9 cellular contexts compared by ENCODE assay signal in the genomic region with DNA sequence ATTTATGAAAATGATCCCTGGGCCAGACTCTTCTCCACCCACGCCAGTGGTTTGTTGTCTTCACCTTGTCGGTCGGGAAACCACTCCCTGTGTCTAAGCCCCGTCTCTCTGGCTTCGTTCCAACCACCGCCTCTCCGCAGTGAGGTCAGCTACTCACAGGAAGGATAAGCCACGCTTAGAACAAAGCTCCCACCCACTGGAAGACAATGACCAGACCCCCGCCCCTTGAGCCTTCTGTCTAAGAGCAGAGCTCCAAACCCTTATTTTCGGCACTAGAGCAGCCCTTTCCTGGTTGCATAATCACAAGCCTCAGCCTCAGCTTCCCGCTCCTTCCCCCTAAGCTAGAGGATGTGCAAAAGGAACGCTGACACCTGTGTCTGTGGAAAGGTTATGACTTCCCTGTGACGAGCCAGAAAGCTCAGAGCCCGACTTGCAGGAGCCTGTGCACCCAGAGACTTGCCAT.
DNase-seq lines count a peak whose midpoint lies in the region; ATAC-seq and TF ChIP-seq lines count a peak whose summit lies in the region.
"Had no signal": no experiment of that assay in that cellular context is flagged by ENCODE, and none has a peak within 500 bp of the region (broad histone marks: within the 10 kb centered on the region; RNA-seq: fewer than 3 reads in every experiment).

No MANE protein-coding gene starts in this region.

- DNase-seq in COR-L47 (lab: John Stamatoyannopoulos, UW) (peak; percentile 71), NB4 (ENCODE audit: low read depth) (peak; percentile 49), globus pallidus (ENCODE audit: low spot score) (peak; percentile 44), cerebellum (ENCODE audit: low spot score) (no peak)
- DNase-seq in activated T-cell treated with anti-CD3 and anti-CD28 coated beads, Interleukin-2, amount 50 U/mL, for 24 hours: peak; percentile 67
- peak; percentile 31 to 40 for DNase-seq in stimulated activated CD4-positive, alpha-beta T cell treated with anti-CD3 and anti-CD28 coated beads, Interleukin-15, amount 100 ng/mL, for 1 hour (ENCODE audit: low read depth in 1 of 2, low spot score in 1 of 2)

- H3K4me3 ChIP-seq in NB4 (ENCODE audit: low read depth, low read length): no peak overlapping the region
- H3K4me3 ChIP-seq: thoracic aorta had no signal

- no peak for TF ChIP-seq POLR2A in NB4 (IDR thresholded peaks at IDR 0.05; ENCODE audit: extremely low read depth, insufficient read length)

- H3K36me3 Mint-ChIP-seq in activated T-cell treated with anti-CD3 and anti-CD28 coated beads, Interleukin-2, amount 50 U/mL, for 24 hours (ENCODE audit: low read depth): no peaks in the 10 kb centered on the region

- H3K27ac Mint-ChIP-seq in activated T-cell treated with anti-CD3 and anti-CD28 coated beads, Interleukin-2, amount 50 U/mL, for 24 hours: peak overlapping the region; percentile 61

- no peak for TF ChIP-seq CTCF in NB4 (IDR thresholded peaks at IDR 0.05; ENCODE audit: low read depth, low read length)

- H3K4me3 Mint-ChIP-seq in activated T-cell treated with anti-CD3 and anti-CD28 coated beads, Interleukin-2, amount 50 U/mL, for 24 hours: peak overlapping the region; percentile 60

- ATAC-seq in GM21619 (IDR thresholded peaks at IDR 0.05; ENCODE audit: unreplicated experiment): no peak
- no peak for ATAC-seq in HG03025 (IDR thresholded peaks at IDR 0.05; ENCODE audit: low FRiP score, unreplicated experiment)

- H3K27me3 Mint-ChIP-seq in activated T-cell treated with anti-CD3 and anti-CD28 coated beads, Interleukin-2, amount 50 U/mL, for 24 hours: no peaks in the 10 kb centered on the region

- H3K9me3 Mint-ChIP-seq in activated T-cell treated with anti-CD3 and anti-CD28 coated beads, Interleukin-2, amount 50 U/mL, for 24 hours: no peaks in the 10 kb centered on the region

- peaks cover 45% of the 10 kb centered on the region for H3K4me1 Mint-ChIP-seq in activated T-cell treated with anti-CD3 and anti-CD28 coated beads, Interleukin-2, amount 50 U/mL, for 24 hours (ENCODE audit: low read depth)
